10 cellular contexts compared by ENCODE assay signal in the genomic region with DNA sequence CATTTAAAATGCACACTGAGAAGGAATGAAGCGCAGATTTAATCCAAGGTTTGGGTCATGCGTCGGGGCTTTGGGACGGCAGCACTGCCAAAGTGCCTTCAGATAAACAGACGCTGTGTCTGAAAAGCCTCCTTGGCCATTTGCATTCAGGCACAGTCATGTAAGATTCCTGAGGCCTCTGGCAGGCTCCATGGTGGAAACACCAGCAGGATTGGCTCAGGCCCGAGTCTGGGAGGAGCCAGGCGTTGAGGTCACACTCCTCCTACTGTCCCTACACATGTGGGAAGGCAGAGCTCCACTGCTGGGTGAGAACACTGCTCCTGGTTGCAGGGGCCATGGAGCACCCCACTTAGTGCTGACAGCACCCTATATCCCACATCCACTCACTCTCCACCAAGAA.
A peak's percentile ranks its signal among the peaks of the same experiment; 100 is the strongest.
DNase-seq lines count a peak whose midpoint lies in the region; ATAC-seq, FAIRE-seq and TF ChIP-seq lines count a peak whose summit lies in the region.
"Had no signal": no experiment of that assay in that cellular context is flagged by ENCODE, and none has a peak within 500 bp of the region (broad histone marks: within the 10 kb centered on the region; RNA-seq: fewer than 3 reads in every experiment).

No MANE protein-coding gene starts in this region.

- ATAC-seq in K562 (peak; percentile 59; the same call in 2 of the 3 replicates), HG03469 (IDR thresholded peaks at IDR 0.05; ENCODE audit: unreplicated experiment) (no peak), GM19351 (IDR thresholded peaks at IDR 0.05; ENCODE audit: unreplicated experiment) (no peak)

- H3K4me2 ChIP-seq in K562 (ENCODE audit: insufficient read depth, low read length) = no peak overlapping the region

- DNase-seq in Daoy (ENCODE audit: low read depth) = peak; percentile 65
- peak in 1 of 4 experiments; percentile 1 for DNase-seq in K562 (ENCODE audit: extremely low read depth in 1 of 4, low spot score in 3 of 4)
- DNase-seq in iPS DF 19.7 (ENCODE audit: low read depth, low spot score) = peak; percentile 5
- no peak for DNase-seq in GOT3 (lab: John Stamatoyannopoulos, UW)
- DNase-seq in HAP-1 (ENCODE audit: low spot score in 2 of 2) = no peak
- DNase-seq: NCI-H2081, SIG-M5 had no signal

- H3K27me3 ChIP-seq in K562 (ENCODE audit: control insufficient read depth in 2 of 2, insufficient read depth in 2 of 2, low read length in 2 of 2) (no peaks in the 10 kb centered on the region), rectal smooth muscle tissue (ENCODE audit: control insufficient read depth, insufficient read depth, low read length) (no peaks in the 10 kb centered on the region), HAP-1 (ENCODE audit: low read depth) (no peaks in the 10 kb centered on the region)

- in situ Hi-C loops in K562 (cut with MboI) = no loop called here
- in situ Hi-C loops in HAP-1 (cut with MboI; ENCODE audit: low sequenced_read_pairs) = no loop called here

- H3K9me3 ChIP-seq in K562 (replicated peaks; ENCODE audit: control insufficient read depth, insufficient read depth, low read depth, low read length) (no peaks in the 10 kb centered on the region), HAP-1 (no peaks in the 10 kb centered on the region)

- BruUV-seq in K562 (replicated peaks; lab: Mats Ljungman, UMichigan) = no TSS peak

- no peak overlapping the region for H3K9ac ChIP-seq in K562 (ENCODE audit: insufficient read depth in 1 of 2, low read depth in 2 of 2, low read length in 2 of 2)
- H3K9ac ChIP-seq in rectal smooth muscle tissue (ENCODE audit: low read length) = no peak overlapping the region

- intact Hi-C loops in K562 (cut with micrococcal nuclease) = no loop called here

- no peak overlapping the region for H2AFZ ChIP-seq in K562 (ENCODE audit: low read depth, low read length)

- TF ChIP-seq CTCF in K562 (IDR thresholded peaks at IDR 0.05 in 2 of 3, conservative IDR thresholded peaks at IDR 0.05 in 1 of 3; ENCODE audit: insufficient read depth in 2 of 3, low read depth in 1 of 3, low read length in 3 of 3) = no peak

- H3K4me3 ChIP-seq in K562 (no peak overlapping the region), rectal smooth muscle tissue (ENCODE audit: low read length) (no peak overlapping the region), HAP-1 (no peak overlapping the region)

- no peaks in the 10 kb centered on the region for H3K9me1 ChIP-seq in K562 (ENCODE audit: control insufficient read depth, insufficient read depth, low read length)

- TF ChIP-seq EP300 in K562 (IDR thresholded peaks at IDR 0.05; ENCODE audit: low read length) = no peak

- no peak for TF ChIP-seq RAD21 in K562 (CRISPR knock-in tag; conservative IDR thresholded peaks at IDR 0.05 in 1 of 2, IDR thresholded peaks at IDR 0.05 in 1 of 2)

- H4K20me1 ChIP-seq in K562 (replicated peaks; ENCODE audit: control insufficient read depth, insufficient read depth, low read length) = no peaks in the 10 kb centered on the region

- CTCF ChIA-PET in K562 (lab: Yijun Ruan, JAX; ENCODE audit: low intra/inter-chr PET ratio) = no interaction called here

- 9% methylated on average over 4 of the region's 7 CpGs for WGBS in K562 (ENCODE audit: insufficient coverage, low coverage, missing lambda C conversion rate)

- POLR2A ChIA-PET in K562 (lab: Yijun Ruan, JAX) = interaction anchor here (1.0 kb wide), 1 partner anchor 10 kb away, joined by 3 read pairs; no protein-coding TSS in a partner anchor

- H3K4me1 ChIP-seq in K562 (replicated peaks in 1 of 2; ENCODE audit: control insufficient read depth in 2 of 2, insufficient read depth in 2 of 2, low read length in 2 of 2) = no peaks in the 10 kb centered on the region
- H3K4me1 ChIP-seq in rectal smooth muscle tissue (ENCODE audit: control insufficient read depth, insufficient read depth, low read length) = no peaks in the 10 kb centered on the region
- no peaks in the 10 kb centered on the region for H3K4me1 ChIP-seq in HAP-1

- no peak for TF ChIP-seq POLR2A in K562 (conservative IDR thresholded peaks at IDR 0.05)

- no peaks in the 10 kb centered on the region for H3K79me2 ChIP-seq in K562 (ENCODE audit: control insufficient read depth, insufficient read depth, low read length)

- FAIRE-seq in K562 (lab: Jason Lieb, UNC) = no peak

- H3K27ac ChIP-seq in K562 (ENCODE audit: extremely low read depth, low read depth, low read length) (no peak overlapping the region), rectal smooth muscle tissue (ENCODE audit: low read depth, low read length) (peak overlapping the region; percentile 18)

- H3K36me3 ChIP-seq in K562 (ENCODE audit: control insufficient read depth, insufficient read depth, low read length) = no peaks in the 10 kb centered on the region
- no peaks in the 10 kb centered on the region for H3K36me3 ChIP-seq in rectal smooth muscle tissue (ENCODE audit: control insufficient read depth, insufficient read depth, low read length)
- no peaks in the 10 kb centered on the region for H3K36me3 ChIP-seq in HAP-1 (replicated peaks)

TF ChIP-seq in K562, 482 proteins besides CTCF, POLR2A, EP300 and RAD21 (continues in another document):
- TF ChIP-seq RBM39 (optimal IDR thresholded peaks at IDR 0.05; ENCODE audit: low read depth, low read length) (no peak), CSDE1 (IDR thresholded peaks at IDR 0.05) (no peak), ZNF589 (CRISPR knock-in tag; IDR thresholded peaks at IDR 0.05; ENCODE audit: low read depth) (no peak), MCM7 (IDR thresholded peaks at IDR 0.05) (no peak), THRB (CRISPR knock-in tag; conservative IDR thresholded peaks at IDR 0.05) (no peak), CBX8 (IDR thresholded peaks at IDR 0.05; ENCODE audit: borderline replicate concordance, extremely low read depth, low read depth, low read length, poor library complexity, severe bottlenecking) (no peak), PREB (CRISPR knock-in tag; IDR thresholded peaks at IDR 0.05) (no peak), CXXC5 (CRISPR knock-in tag; IDR thresholded peaks at IDR 0.05) (no peak), EGR1 (conservative IDR thresholded peaks at IDR 0.05) (no peak)
- TF ChIP-seq, protein P1, sequence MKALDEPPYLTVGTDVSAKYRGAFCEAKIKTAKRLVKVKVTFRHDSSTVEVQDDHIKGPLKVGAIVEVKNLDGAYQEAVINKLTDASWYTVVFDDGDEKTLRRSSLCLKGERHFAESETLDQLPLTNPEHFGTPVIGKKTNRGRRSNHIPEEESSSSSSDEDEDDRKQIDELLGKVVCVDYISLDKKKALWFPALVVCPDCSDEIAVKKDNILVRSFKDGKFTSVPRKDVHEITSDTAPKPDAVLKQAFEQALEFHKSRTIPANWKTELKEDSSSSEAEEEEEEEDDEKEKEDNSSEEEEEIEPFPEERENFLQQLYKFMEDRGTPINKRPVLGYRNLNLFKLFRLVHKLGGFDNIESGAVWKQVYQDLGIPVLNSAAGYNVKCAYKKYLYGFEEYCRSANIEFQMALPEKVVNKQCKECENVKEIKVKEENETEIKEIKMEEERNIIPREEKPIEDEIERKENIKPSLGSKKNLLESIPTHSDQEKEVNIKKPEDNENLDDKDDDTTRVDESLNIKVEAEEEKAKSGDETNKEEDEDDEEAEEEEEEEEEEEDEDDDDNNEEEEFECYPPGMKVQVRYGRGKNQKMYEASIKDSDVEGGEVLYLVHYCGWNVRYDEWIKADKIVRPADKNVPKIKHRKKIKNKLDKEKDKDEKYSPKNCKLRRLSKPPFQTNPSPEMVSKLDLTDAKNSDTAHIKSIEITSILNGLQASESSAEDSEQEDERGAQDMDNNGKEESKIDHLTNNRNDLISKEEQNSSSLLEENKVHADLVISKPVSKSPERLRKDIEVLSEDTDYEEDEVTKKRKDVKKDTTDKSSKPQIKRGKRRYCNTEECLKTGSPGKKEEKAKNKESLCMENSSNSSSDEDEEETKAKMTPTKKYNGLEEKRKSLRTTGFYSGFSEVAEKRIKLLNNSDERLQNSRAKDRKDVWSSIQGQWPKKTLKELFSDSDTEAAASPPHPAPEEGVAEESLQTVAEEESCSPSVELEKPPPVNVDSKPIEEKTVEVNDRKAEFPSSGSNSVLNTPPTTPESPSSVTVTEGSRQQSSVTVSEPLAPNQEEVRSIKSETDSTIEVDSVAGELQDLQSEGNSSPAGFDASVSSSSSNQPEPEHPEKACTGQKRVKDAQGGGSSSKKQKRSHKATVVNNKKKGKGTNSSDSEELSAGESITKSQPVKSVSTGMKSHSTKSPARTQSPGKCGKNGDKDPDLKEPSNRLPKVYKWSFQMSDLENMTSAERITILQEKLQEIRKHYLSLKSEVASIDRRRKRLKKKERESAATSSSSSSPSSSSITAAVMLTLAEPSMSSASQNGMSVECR (CRISPR knock-in tag; IDR thresholded peaks at IDR 0.05) = no peak
- TF ChIP-seq, protein P2, sequence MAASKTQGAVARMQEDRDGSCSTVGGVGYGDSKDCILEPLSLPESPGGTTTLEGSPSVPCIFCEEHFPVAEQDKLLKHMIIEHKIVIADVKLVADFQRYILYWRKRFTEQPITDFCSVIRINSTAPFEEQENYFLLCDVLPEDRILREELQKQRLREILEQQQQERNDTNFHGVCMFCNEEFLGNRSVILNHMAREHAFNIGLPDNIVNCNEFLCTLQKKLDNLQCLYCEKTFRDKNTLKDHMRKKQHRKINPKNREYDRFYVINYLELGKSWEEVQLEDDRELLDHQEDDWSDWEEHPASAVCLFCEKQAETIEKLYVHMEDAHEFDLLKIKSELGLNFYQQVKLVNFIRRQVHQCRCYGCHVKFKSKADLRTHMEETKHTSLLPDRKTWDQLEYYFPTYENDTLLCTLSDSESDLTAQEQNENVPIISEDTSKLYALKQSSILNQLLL (CRISPR knock-in tag; IDR thresholded peaks at IDR 0.05; ENCODE audit: borderline replicate concordance) = no peak

Comparison
In these comparisons a context has a peak if more than half of its experiments do, and no peak if none do; other contexts are left out.
1. DNase-seq: peak in Daoy (single experiment) and iPS DF 19.7 (single experiment); none in GOT3 (single experiment) and HAP-1 (0 of 2).